In genomic region chr14:78595797-78596196, GRCh38 we compare ENCODE assay signal across 10 cellular contexts.
DNase-seq lines count a peak whose midpoint lies in the region; ATAC-seq, FAIRE-seq and TF ChIP-seq lines count a peak whose summit lies in the region.
"Had no signal": no experiment of that assay in that cellular context is flagged by ENCODE, and none has a peak within 500 bp of the region (broad histone marks: within the 10 kb centered on the region; RNA-seq: fewer than 3 reads in every experiment).

No MANE protein-coding gene starts in this region.

- H2AFZ ChIP-seq in endothelial cell of umbilical vein (ENCODE audit: low read depth, low read length) = no peak overlapping the region

- no peaks in the 10 kb centered on the region for H4K20me1 ChIP-seq in endothelial cell of umbilical vein (replicated peaks; ENCODE audit: control insufficient read depth, extremely low read depth, insufficient read depth, low read length)

- no peaks in the 10 kb centered on the region for H3K9me3 Mint-ChIP-seq in type B pancreatic cell
- H3K9me3 Mint-ChIP-seq: effector memory CD8-positive, alpha-beta T cell had no signal

- dilution Hi-C loops in endothelial cell of umbilical vein (cut with MboI; ENCODE audit: extremely low pct_ligation_motif_present, low sequenced_read_pairs) = no loop called here

- H3K36me3 ChIP-seq in cardiac muscle cell (no peaks in the 10 kb centered on the region), heart left ventricle (no peaks in the 10 kb centered on the region), endothelial cell of umbilical vein (ENCODE audit: control insufficient read depth in 2 of 2, extremely low read depth in 1 of 2, insufficient read depth in 2 of 2, low read length in 2 of 2) (no peaks in the 10 kb centered on the region)

- H3K4me1 ChIP-seq in cardiac muscle cell (ENCODE audit: low read depth) (no peaks in the 10 kb centered on the region), heart left ventricle (peaks cover 0 to 4% (median 0%) of the 10 kb centered on the region in 12 donors), endothelial cell of umbilical vein (ENCODE audit: control insufficient read depth, extremely low read depth, insufficient read depth, low read length) (no peaks in the 10 kb centered on the region)

- POLR2A ChIA-PET in endothelial cell of umbilical vein (lab: Charles Lee) = no interaction called here

- H3K9me3 ChIP-seq in cardiac muscle cell (ENCODE audit: low read depth) (no peaks in the 10 kb centered on the region), heart left ventricle (no peaks in the 10 kb centered on the region), endothelial cell of umbilical vein (replicated peaks; ENCODE audit: control insufficient read depth, insufficient read depth, low read length) (no peaks in the 10 kb centered on the region)

- H3K27me3 ChIP-seq in cardiac muscle cell = peaks cover 20% of the 10 kb centered on the region
- H3K27me3 ChIP-seq in heart left ventricle = no peaks in the 10 kb centered on the region
- H3K27me3 ChIP-seq in endothelial cell of umbilical vein (ENCODE audit: control insufficient read depth in 2 of 2, insufficient read depth in 2 of 2, low read length in 2 of 2) = peaks cover 4 to 7% of the 10 kb centered on the region in 2 experiments

- CTCF ChIA-PET in endothelial cell of umbilical vein (lab: Charles Lee) = interaction anchor here (1.0 to 5.6 kb wide), 6 partner anchors 10 to 734 kb away, joined by 3 to 54 read pairs (median 14); no protein-coding TSS in a partner anchor

- no peak for TF ChIP-seq POLR2A in heart left ventricle (IDR thresholded peaks at IDR 0.05)
- no peak for TF ChIP-seq POLR2A in endothelial cell of umbilical vein (IDR thresholded peaks at IDR 0.05; ENCODE audit: low read depth, low read length)
- no peak for TF ChIP-seq POLR2A in lower leg skin (IDR thresholded peaks at IDR 0.05)
- no peak for TF ChIP-seq POLR2A in GM12892 (IDR thresholded peaks at IDR 0.05; ENCODE audit: low read depth, low read length)

- H3K27ac ChIP-seq in cardiac muscle cell = no peak overlapping the region
- no peak overlapping the region for H3K27ac ChIP-seq in heart left ventricle
- H3K27ac ChIP-seq in endothelial cell of umbilical vein (ENCODE audit: insufficient read depth, low read depth, low read length) = no peak overlapping the region

- peaks cover 26% of the 10 kb centered on the region for H3K27me3 Mint-ChIP-seq in type B pancreatic cell

- DNase-seq in cardiac muscle cell (ENCODE audit: low read depth in 1 of 2, low spot score in 1 of 2) (peak in 1 of 2 donors; percentile 0), heart left ventricle (no peak), NCI-H2171 treated with DMSO at 0.1 percent for 48 hours (lab: John Stamatoyannopoulos, UW) (peak; percentile 67), endothelial cell of umbilical vein (ENCODE audit: low read depth, low spot score) (peak; percentile 5), type B pancreatic cell (ENCODE audit: extremely low spot score, unreplicated experiment) (no peak), lower leg skin (ENCODE audit: low spot score in 2 of 2) (no peak), GM12892 (ENCODE audit: insufficient read length) (no peak)
- DNase-seq: effector memory CD8-positive, alpha-beta T cell; mammary epithelial cell had no signal

- no peak overlapping the region for H3K27ac Mint-ChIP-seq in type B pancreatic cell
- H3K27ac Mint-ChIP-seq: effector memory CD8-positive, alpha-beta T cell had no signal

- intact Hi-C loops in heart left ventricle (cut with DNase I) (loop anchor here in 6 of 10 donors (5.0 to 10.0 kb wide), 4 partner anchors 239 to 733 kb away; no protein-coding TSS in a partner anchor), endothelial cell of umbilical vein (cut with micrococcal nuclease) (loop anchor here (5.0 to 10.0 kb wide), 2 partner anchors 102 to 941 kb away; no protein-coding TSS in a partner anchor), lower leg skin (cut with DNase I; ENCODE audit: low total_unique reads) (no loop called here)

- BruUV-seq in endothelial cell of umbilical vein (replicated peaks; lab: Mats Ljungman, UMichigan) = no TSS peak

- H3K4me3 Mint-ChIP-seq in type B pancreatic cell = no peak overlapping the region
- H3K4me3 Mint-ChIP-seq: effector memory CD8-positive, alpha-beta T cell had no signal

- ATAC-seq in heart left ventricle (no peak), GM19455 (IDR thresholded peaks at IDR 0.05; ENCODE audit: unreplicated experiment) (no peak)
- ATAC-seq: effector memory CD8-positive, alpha-beta T cell had no signal

- H3K4me3 ChIP-seq in cardiac muscle cell (no peak overlapping the region), heart left ventricle (no peak overlapping the region), endothelial cell of umbilical vein (replicated peaks in 1 of 3; ENCODE audit: insufficient read depth in 1 of 3, low read depth in 1 of 3, low read length in 3 of 3) (no peak overlapping the region), lower leg skin (ENCODE audit: low read depth, poor library complexity, severe bottlenecking) (no peak overlapping the region)

- H3K9ac ChIP-seq in endothelial cell of umbilical vein (replicated peaks; ENCODE audit: extremely low read depth, insufficient read depth, low read length) = no peak overlapping the region

- no peaks in the 10 kb centered on the region for H3K79me2 ChIP-seq in endothelial cell of umbilical vein (ENCODE audit: control insufficient read depth, insufficient read depth, low read length)

- 35 to 42% (median 38%) methylated on average over 7 of the region's 7 CpGs for WGBS in heart left ventricle, 4 donors
- WGBS in lower leg skin, 2 donors = 40 to 42% methylated on average over 7 of the region's 7 CpGs

- H3K36me3 Mint-ChIP-seq in type B pancreatic cell = no peaks in the 10 kb centered on the region

- FAIRE-seq in endothelial cell of umbilical vein (lab: Jason Lieb, UNC) (no peak), GM12892 (lab: Jason Lieb, UNC) (no peak)

- peak; percentile 8 for TF ChIP-seq CTCF in cardiac muscle cell (IDR thresholded peaks at IDR 0.05; ENCODE audit: low read depth, low read length)
- TF ChIP-seq CTCF in heart left ventricle (IDR thresholded peaks at IDR 0.05) = peak in 2 of 12 donors; percentile 18 to 26
- peak; percentile 8 to 39 for TF ChIP-seq CTCF in endothelial cell of umbilical vein (IDR thresholded peaks at IDR 0.05; ENCODE audit: extremely low read depth in 1 of 2, insufficient read depth in 1 of 2, low read depth in 1 of 2, low read length in 2 of 2)
- TF ChIP-seq CTCF in type B pancreatic cell (conservative IDR thresholded peaks at IDR 0.05) = peak; percentile 41
- no peak for TF ChIP-seq CTCF in lower leg skin (IDR thresholded peaks at IDR 0.05)

- no peak overlapping the region for H3K4me2 ChIP-seq in endothelial cell of umbilical vein (ENCODE audit: insufficient read depth, low read length)

- no peaks in the 10 kb centered on the region for H3K9me1 ChIP-seq in endothelial cell of umbilical vein (replicated peaks; ENCODE audit: control insufficient read depth, extremely low read depth, insufficient read depth, low read length)

- H3K4me1 Mint-ChIP-seq in type B pancreatic cell (ENCODE audit: unreplicated experiment) = no peaks in the 10 kb centered on the region

TF ChIP-seq in endothelial cell of umbilical vein, 7 proteins besides CTCF, POLR2A, EP300 and RAD21:
- TF ChIP-seq FOS (IDR thresholded peaks at IDR 0.05; ENCODE audit: borderline replicate concordance, insufficient read depth, low read length) = no peak
- no peak for TF ChIP-seq GATA2 (IDR thresholded peaks at IDR 0.05; ENCODE audit: insufficient read depth, insufficient read length, low read depth, low read length)
- TF ChIP-seq POLR2AphosphoS5 (IDR thresholded peaks at IDR 0.05; ENCODE audit: insufficient read depth, low read depth, low read length) = no peak
- TF ChIP-seq MAX (IDR thresholded peaks at IDR 0.05; ENCODE audit: insufficient read depth, insufficient read length) = no peak
- TF ChIP-seq JUN (IDR thresholded peaks at IDR 0.05; ENCODE audit: borderline replicate concordance, insufficient read depth, insufficient read length, low read depth) = no peak
- TF ChIP-seq MYC (IDR thresholded peaks at IDR 0.05; ENCODE audit: low read depth, low read length) = no peak
- TF ChIP-seq EZH2 (IDR thresholded peaks at IDR 0.05; ENCODE audit: borderline replicate concordance, low read depth, low read length, severe bottlenecking) = no peak

Comparison
In these comparisons a context has a peak if more than half of its experiments do, and no peak if none do; other contexts are left out.
1. DNase-seq: peak in NCI-H2171 treated with DMSO at 0.1 percent for 48 hours (single experiment) and endothelial cell of umbilical vein (single experiment); none in heart left ventricle (0 of 5), type B pancreatic cell (single experiment), lower leg skin (0 of 2) and GM12892 (single experiment).
2. CTCF ChIP-seq: peak in cardiac muscle cell (single experiment), endothelial cell of umbilical vein (2 of 2) and type B pancreatic cell (single experiment); none in lower leg skin (0 of 3).